Comparison of ENCODE assay signal across 8 cellular contexts in the genomic region with DNA sequence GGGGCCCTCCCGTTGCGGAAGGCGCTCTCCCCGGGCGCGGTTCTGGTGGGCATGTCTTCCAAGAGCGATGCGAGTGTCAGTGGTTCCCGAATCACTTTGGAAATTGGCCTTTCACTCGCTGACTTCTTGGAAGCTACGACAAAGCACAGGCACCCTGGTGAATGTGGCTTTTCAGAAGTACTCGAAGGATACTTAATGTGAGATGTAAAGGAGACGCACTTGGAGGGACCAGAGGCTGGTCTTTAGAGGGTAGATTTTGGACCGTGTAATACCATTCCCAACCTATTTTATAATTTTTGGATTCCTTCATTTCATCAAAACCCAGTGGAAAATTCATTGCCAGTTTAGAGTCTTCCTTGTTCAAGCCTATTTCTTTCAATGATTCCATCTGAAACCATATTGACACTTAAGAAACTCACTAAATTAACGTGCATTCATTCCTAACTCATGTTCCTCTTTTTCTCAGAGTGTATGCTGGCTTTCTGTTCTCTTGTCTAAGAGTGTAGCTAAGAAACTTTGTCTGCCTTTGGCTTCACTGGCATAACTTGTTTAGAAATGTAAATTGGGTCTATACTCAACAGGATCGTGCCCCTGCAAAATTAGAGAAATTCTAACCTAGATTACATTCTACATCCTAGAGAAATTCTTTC. TPM values are rescaled to one million over a fixed set of nuclear protein-coding genes. Genes with fewer than 3 reads are reported as not detected.
DNase-seq lines count a peak whose midpoint lies in the region; ATAC-seq and TF ChIP-seq lines count a peak whose summit lies in the region.

No MANE protein-coding gene starts in this region.

- peak overlapping the region; percentile 81 for H3K4me3 Mint-ChIP-seq in activated CD4-positive, alpha-beta T cell treated with anti-CD3 and anti-CD28 coated beads for 36 hours

- no peaks in the 10 kb centered on the region for H3K4me1 ChIP-seq in mucosa of descending colon (ENCODE audit: low read depth)

- POLR2A ChIA-PET in activated CD4-positive, alpha-beta T cell treated with anti-CD3 and anti-CD28 coated beads for 36 hours (lab: Charles Lee), result no interaction called here

- intact Hi-C loops in activated CD4-positive, alpha-beta T cell treated with anti-CD3 and anti-CD28 coated beads for 36 hours (cut with DNase I, micrococcal nuclease), result loop anchor here in 1 of 2 experiments (2.0 to 10.0 kb wide), 2 partner anchors 660 to 714 kb away; a partner anchor contains a TSS
- intact Hi-C loops in dorsolateral prefrontal cortex (cut with DNase I) (loop anchor here (5.0 to 10.0 kb wide), 2 partner anchors 404 to 597 kb away; a partner anchor contains a TSS), mucosa of descending colon (cut with DNase I, micrococcal nuclease) (no loop called here)

- CTCF ChIA-PET in activated CD4-positive, alpha-beta T cell treated with anti-CD3 and anti-CD28 coated beads for 36 hours (lab: Charles Lee), result no interaction called here

- H3K36me3 ChIP-seq in mucosa of descending colon (ENCODE audit: low read depth), result no peaks in the 10 kb centered on the region

- no peaks in the 10 kb centered on the region for H3K27me3 ChIP-seq in dorsolateral prefrontal cortex

- H3K4me1 Mint-ChIP-seq in activated CD4-positive, alpha-beta T cell treated with anti-CD3 and anti-CD28 coated beads for 36 hours, result peaks cover 16% of the 10 kb centered on the region

- H3K9me3 ChIP-seq in mucosa of descending colon, result no peaks in the 10 kb centered on the region

- H3K27ac Mint-ChIP-seq in activated CD4-positive, alpha-beta T cell treated with anti-CD3 and anti-CD28 coated beads for 36 hours, result peak overlapping the region; percentile 70

- peak overlapping the region; percentile 50 to 96 (median 84) for H3K4me3 ChIP-seq in dorsolateral prefrontal cortex
- H3K4me3 ChIP-seq in mucosa of descending colon, result peak overlapping the region; percentile 48

- peaks cover 5% of the 10 kb centered on the region for H3K27me3 Mint-ChIP-seq in activated CD4-positive, alpha-beta T cell treated with anti-CD3 and anti-CD28 coated beads for 36 hours

- TF ChIP-seq CTCF in dorsolateral prefrontal cortex (IDR thresholded peaks at IDR 0.05 in 54 of 56, conservative IDR thresholded peaks at IDR 0.05 in 2 of 56; ENCODE audit: low read depth in 1 of 56, partially characterized antibody in 56 of 56) (no peak), mucosa of descending colon (IDR thresholded peaks at IDR 0.05) (no peak)

- peaks cover 2% of the 10 kb centered on the region for H3K36me3 Mint-ChIP-seq in activated CD4-positive, alpha-beta T cell treated with anti-CD3 and anti-CD28 coated beads for 36 hours (ENCODE audit: low read depth)

- H3K27ac ChIP-seq in dorsolateral prefrontal cortex, result peak overlapping the region in 56 of 59 donors; percentile 17 to 95 (median 86)

- no peak for DNase-seq in activated CD4-positive, alpha-beta T cell treated with anti-CD3 and anti-CD28 coated beads for 36 hours
- DNase-seq in activated CD4-positive, alpha-beta T cell treated with anti-CD3 and anti-CD28 coated beads, Interleukin-2, amount 50 U/mL, for 1 hour, result no peak
- DNase-seq in OCI-M2 (lab: John Stamatoyannopoulos, UW; ENCODE audit: unreplicated experiment) (peak; percentile 90), dorsolateral prefrontal cortex (peak in 3 of 10 donors; percentile 25 to 48 (median 32)), mucosa of descending colon (no peak), foreskin melanocyte (no peak)
- DNase-seq in activated effector memory CD4-positive, alpha-beta T cell treated with Interleukin-2 at 50 U/mL for 16 hours, result no peak

- no peaks in the 10 kb centered on the region for H3K9me3 Mint-ChIP-seq in activated CD4-positive, alpha-beta T cell treated with anti-CD3 and anti-CD28 coated beads for 36 hours (ENCODE audit: low read depth)

- ATAC-seq in activated CD4-positive, alpha-beta T cell treated with anti-CD3 and anti-CD28 coated beads for 36 hours, result no peak
- ATAC-seq in HG02798 (IDR thresholded peaks at IDR 0.05; ENCODE audit: poor library complexity, unreplicated experiment), result peak; percentile 14
- peak; percentile 18 for ATAC-seq in mucosa of descending colon

RNA-seq across cellular contexts. Expression of a gene that starts 0.6 kb away (rescaled TPM):
- 10 to 100 TPM; 23.5 to 25.9 TPM for total RNA-seq in activated CD4-positive, alpha-beta T cell treated with anti-CD3 and anti-CD28 coated beads for 36 hours
- total RNA-seq in dorsolateral prefrontal cortex (10 to 100 TPM; 14.0 to 31.9 (median 23.5) TPM), mucosa of descending colon (10 to 100 TPM; 13.8 to 20.2 (median 16.2) TPM)

RNA-seq across cellular contexts. Expression of a gene that starts 17.2 kb away (rescaled TPM):
- not detected for total RNA-seq in activated CD4-positive, alpha-beta T cell treated with anti-CD3 and anti-CD28 coated beads for 36 hours
- total RNA-seq in dorsolateral prefrontal cortex (under 1 TPM in 2 of 120 experiments, not detected in 118; 0.24 to 0.26 TPM), mucosa of descending colon (not detected)

Comparison
In these comparisons a context has a peak if more than half of its experiments do, and no peak if none do; other contexts are left out.
1. intact Hi-C loops: an anchor here in dorsolateral prefrontal cortex (5.0 to 10.0 kb wide); none called in mucosa of descending colon.